ENCODE assay signal across 8 cellular contexts in genomic region chr11:125429174-125429707, GRCh38.
A peak's percentile ranks its signal among the peaks of the same experiment; 100 is the strongest.
DNase-seq lines count a peak whose midpoint lies in the region; ATAC-seq and TF ChIP-seq lines count a peak whose summit lies in the region.

No MANE protein-coding gene starts in this region.

- H3K4me1 Mint-ChIP-seq in natural killer cell, result peaks cover 6 to 13% of the 10 kb centered on the region in 2 donors
- H3K4me1 Mint-ChIP-seq in natural killer cell treated with Interleukin-12 subunit alpha and Interleukin-12 subunit beta and Interleukin-15 and Interleukin-18, amount 100 ng/mL, for 72 hours (ENCODE audit: low read depth in 2 of 2), result peaks cover 7 to 9% of the 10 kb centered on the region in 2 donors

- H3K27ac ChIP-seq in lower lobe of right lung, result no peak overlapping the region

- H3K36me3 ChIP-seq in lower lobe of right lung, result no peaks in the 10 kb centered on the region

- H3K4me1 ChIP-seq in lower lobe of right lung, result no peaks in the 10 kb centered on the region

- H3K27ac Mint-ChIP-seq in natural killer cell, result no peak overlapping the region
- H3K27ac Mint-ChIP-seq in natural killer cell treated with Interleukin-12 subunit alpha and Interleukin-12 subunit beta and Interleukin-15 and Interleukin-18, amount 100 ng/mL, for 72 hours, result no peak overlapping the region

- no peak overlapping the region for H3K4me3 Mint-ChIP-seq in natural killer cell
- no peak overlapping the region for H3K4me3 Mint-ChIP-seq in natural killer cell treated with Interleukin-12 subunit alpha and Interleukin-12 subunit beta and Interleukin-15 and Interleukin-18, amount 100 ng/mL, for 72 hours

- ATAC-seq in natural killer cell (peak in 1 of 3 donors; percentile 66), lower lobe of right lung (no peak), HG02970 (IDR thresholded peaks at IDR 0.05; ENCODE audit: low FRiP score, unreplicated experiment) (no peak)
- ATAC-seq in natural killer cell treated with Interleukin-12 subunit alpha and Interleukin-12 subunit beta and Interleukin-15 and Interleukin-18, amount 100 ng/mL, for 72 hours, result no peak

- peaks cover 12 to 16% of the 10 kb centered on the region in 2 donors for H3K27me3 Mint-ChIP-seq in natural killer cell (ENCODE audit: low read depth in 2 of 2)
- peaks cover 13 to 18% of the 10 kb centered on the region in 2 donors for H3K27me3 Mint-ChIP-seq in natural killer cell treated with Interleukin-12 subunit alpha and Interleukin-12 subunit beta and Interleukin-15 and Interleukin-18, amount 100 ng/mL, for 72 hours

- H3K36me3 Mint-ChIP-seq in natural killer cell, result no peaks in the 10 kb centered on the region
- no peaks in the 10 kb centered on the region for H3K36me3 Mint-ChIP-seq in natural killer cell treated with Interleukin-12 subunit alpha and Interleukin-12 subunit beta and Interleukin-15 and Interleukin-18, amount 100 ng/mL, for 72 hours

- H3K9me3 Mint-ChIP-seq in natural killer cell, result no peaks in the 10 kb centered on the region
- H3K9me3 Mint-ChIP-seq in natural killer cell treated with Interleukin-12 subunit alpha and Interleukin-12 subunit beta and Interleukin-15 and Interleukin-18, amount 100 ng/mL, for 72 hours, result no peaks in the 10 kb centered on the region

- H3K9me3 ChIP-seq in lower lobe of right lung, result no peaks in the 10 kb centered on the region

- peak; percentile 25 for DNase-seq in natural killer cell
- no peak for DNase-seq in natural killer cell treated with Interleukin-12 subunit alpha and Interleukin-12 subunit beta and Interleukin-15 and Interleukin-18, amount 100 ng/mL, for 72 hours (ENCODE audit: low spot score)
- peak; percentile 40 for DNase-seq in LHCN-M2 (ENCODE audit: low read depth)
- DNase-seq in UCSD-AML1 (lab: John Stamatoyannopoulos, UW; ENCODE audit: unreplicated experiment), result peak; percentile 40
- peak; percentile 77 for DNase-seq in cerebellar cortex (ENCODE audit: low spot score)
- DNase-seq in lower lobe of right lung, result peak; percentile 59
- DNase-seq in stimulated activated CD8-positive, alpha-beta memory T cell treated with anti-CD3 and anti-CD28 coated beads, Interleukin-4, amount 100 ng/mL, for 4 hours (ENCODE audit: low read depth in 2 of 2, low spot score in 1 of 2), result peak; percentile 6 to 10

- peaks cover 6% of the 10 kb centered on the region for H3K27me3 ChIP-seq in lower lobe of right lung (ENCODE audit: low read depth)

- intact Hi-C loops in natural killer cell (cut with micrococcal nuclease) (no loop called here), lower lobe of right lung (cut with DNase I) (no loop called here)

- H3K4me3 ChIP-seq in lower lobe of right lung, result no peak overlapping the region

- peak; percentile 50 for TF ChIP-seq CTCF in natural killer cell (IDR thresholded peaks at IDR 0.05)
- TF ChIP-seq CTCF in lower lobe of right lung (IDR thresholded peaks at IDR 0.05), result peak; percentile 52
